14 cellular contexts compared by ENCODE assay signal in genomic region chr1:32828341-32828740, GRCh38. TPM values are rescaled to one million over a fixed set of nuclear protein-coding genes. Genes with fewer than 3 reads are reported as not detected.
DNase-seq lines count a peak whose midpoint lies in the region; ATAC-seq and TF ChIP-seq lines count a peak whose summit lies in the region.
"Had no signal": no experiment of that assay in that cellular context is flagged by ENCODE, and none has a peak within 500 bp of the region (broad histone marks: within the 10 kb centered on the region; RNA-seq: fewer than 3 reads in every experiment).

No MANE protein-coding gene starts in this region.

- H3K36me3 ChIP-seq in A673 (ENCODE audit: insufficient read depth, low read length, poor library complexity, severe bottlenecking) (peaks cover 84% of the 10 kb centered on the region), HEK293 (ENCODE audit: control insufficient read depth in 2 of 2, insufficient read depth in 1 of 2, low read length in 2 of 2) (peaks cover 67 to 85% of the 10 kb centered on the region in 2 experiments), RWPE2 (ENCODE audit: low read depth) (peaks cover 77% of the 10 kb centered on the region)
- H3K36me3 ChIP-seq in CD8-positive, alpha-beta memory T cell (ENCODE audit: insufficient read depth, low read length) = peaks cover 33% of the 10 kb centered on the region

- CTCF ChIA-PET in A673 (lab: Charles Lee) (interaction anchor here (0.6 to 1.5 kb wide), 3 partner anchors 45 to 264 kb away, joined by 3 read pairs; no protein-coding TSS in a partner anchor), HEK293 (lab: Yijun Ruan, JAX) (interaction anchor here (0.9 to 2.5 kb wide), 4 partner anchors 16 to 61 kb away, joined by 3 to 12 read pairs (median 3); no protein-coding TSS in a partner anchor)
- CTCF ChIA-PET in CD8-positive, alpha-beta memory T cell (lab: Charles Lee) = no interaction called here

- H3K4me1 Mint-ChIP-seq in CD8-positive, alpha-beta memory T cell = peaks cover 26 to 66% (median 47%) of the 10 kb centered on the region in 3 donors

- H3K4me1 ChIP-seq in A673 (ENCODE audit: insufficient read depth, low read length, poor library complexity, severe bottlenecking) (no peaks in the 10 kb centered on the region), HEK293 (ENCODE audit: control insufficient read depth, insufficient read depth, low read length) (no peaks in the 10 kb centered on the region), RWPE2 (ENCODE audit: insufficient read depth, poor library complexity, severe bottlenecking) (no peaks in the 10 kb centered on the region)
- H3K4me1 ChIP-seq in CD8-positive, alpha-beta memory T cell (ENCODE audit: insufficient read depth, low read length) = no peaks in the 10 kb centered on the region
- H3K4me1 ChIP-seq: esophagus squamous epithelium had no signal

- intact Hi-C loops in A673 (cut with micrococcal nuclease; ENCODE audit: unreplicated experiment) = no loop called here

- H3K27ac ChIP-seq in A673 (ENCODE audit: low read depth, low read length, poor library complexity, severe bottlenecking) (no peak overlapping the region), HEK293 (ENCODE audit: extremely low read depth, low read depth, low read length) (no peak overlapping the region), RWPE2 (ENCODE audit: poor library complexity, severe bottlenecking) (no peak overlapping the region)
- H3K27ac ChIP-seq in CD8-positive, alpha-beta memory T cell (ENCODE audit: low read depth, low read length) = no peak overlapping the region
- H3K27ac ChIP-seq: esophagus squamous epithelium had no signal

- peaks cover 21 to 82% (median 30%) of the 10 kb centered on the region in 3 donors for H3K36me3 Mint-ChIP-seq in CD8-positive, alpha-beta memory T cell

- H3K4me3 Mint-ChIP-seq in CD8-positive, alpha-beta memory T cell = no peak overlapping the region
- H3K4me3 Mint-ChIP-seq: activated CD4-positive, alpha-beta T cell treated with anti-CD3 and anti-CD28 coated beads, Interleukin-2, amount 10 ng/mL, durations not matched to agents 7 days and 5 days; activated naive CD8-positive, alpha-beta T cell had no signal

- H3K9me3 ChIP-seq in A673 (ENCODE audit: low read depth, low read length, poor library complexity, severe bottlenecking) (no peaks in the 10 kb centered on the region), HEK293 (ENCODE audit: control insufficient read depth, insufficient read depth, low read depth, low read length) (no peaks in the 10 kb centered on the region), RWPE2 (ENCODE audit: severe bottlenecking) (no peaks in the 10 kb centered on the region)
- H3K9me3 ChIP-seq in CD8-positive, alpha-beta memory T cell (ENCODE audit: low read length) = no peaks in the 10 kb centered on the region
- H3K9me3 ChIP-seq: esophagus squamous epithelium, MG63, mucosa of descending colon had no signal

- ATAC-seq in RWPE2 (ENCODE audit: low read depth) (no peak), HG02759 (IDR thresholded peaks at IDR 0.05; ENCODE audit: unreplicated experiment) (no peak), HG03342 (IDR thresholded peaks at IDR 0.05; ENCODE audit: unreplicated experiment) (no peak)
- ATAC-seq: mucosa of descending colon had no signal

- no peak overlapping the region for H3K4me3 ChIP-seq in A673 (ENCODE audit: low read depth, low read length, poor library complexity, severe bottlenecking)
- H3K4me3 ChIP-seq in HEK293 (ENCODE audit: low read depth, low read length) = no peak overlapping the region
- H3K4me3 ChIP-seq in RWPE2 (ENCODE audit: severe bottlenecking) = no peak overlapping the region
- H3K4me3 ChIP-seq in CD8-positive, alpha-beta memory T cell (ENCODE audit: low read length) = no peak overlapping the region
- H3K4me3 ChIP-seq: esophagus squamous epithelium, MG63, mucosa of descending colon had no signal

- H3K27me3 Mint-ChIP-seq in CD8-positive, alpha-beta memory T cell = no peaks in the 10 kb centered on the region
- H3K27me3 Mint-ChIP-seq: activated CD4-positive, alpha-beta T cell treated with anti-CD3 and anti-CD28 coated beads, Interleukin-2, amount 10 ng/mL, durations not matched to agents 7 days and 5 days; activated naive CD8-positive, alpha-beta T cell had no signal

- TF ChIP-seq CTCF in A673 (conservative IDR thresholded peaks at IDR 0.05; ENCODE audit: low read depth, low read length) (peak; percentile 48), HEK293 (tag by site-specific recombination; IDR thresholded peaks at IDR 0.05) (peak; percentile 25; the same call in 1 of the 2 replicates), RWPE2 (IDR thresholded peaks at IDR 0.05; ENCODE audit: poor library complexity, severe bottlenecking) (peak; percentile 10)

- H3K27me3 ChIP-seq in A673 (replicated peaks; ENCODE audit: insufficient read depth, low read depth, low read length, poor library complexity) (no peaks in the 10 kb centered on the region), RWPE2 (ENCODE audit: insufficient read depth, poor library complexity, severe bottlenecking) (no peaks in the 10 kb centered on the region)
- no peaks in the 10 kb centered on the region for H3K27me3 ChIP-seq in CD8-positive, alpha-beta memory T cell (ENCODE audit: insufficient read depth, low read length, poor library complexity, severe bottlenecking)
- H3K27me3 ChIP-seq: esophagus squamous epithelium, MG63 had no signal

- no peak overlapping the region for H3K27ac Mint-ChIP-seq in CD8-positive, alpha-beta memory T cell
- H3K27ac Mint-ChIP-seq: activated CD4-positive, alpha-beta T cell treated with anti-CD3 and anti-CD28 coated beads, Interleukin-2, amount 10 ng/mL, durations not matched to agents 7 days and 5 days had no signal

- BruUV-seq in A673 (replicated peaks; lab: Mats Ljungman, UMichigan) = no TSS peak

- DNase-seq in A673 (ENCODE audit: low spot score) = peak; percentile 45
- DNase-seq in RWPE2 (ENCODE audit: low spot score) = no peak
- peak; percentile 10 for DNase-seq in hepatic stellate cell (ENCODE audit: low spot score)
- no peak for DNase-seq in CD8-positive, alpha-beta memory T cell
- no peak for DNase-seq in globus pallidus (ENCODE audit: low spot score)
- DNase-seq: activated CD4-positive, alpha-beta T cell treated with anti-CD3 and anti-CD28 coated beads, Interleukin-2, amount 10 ng/mL, durations not matched to agents 7 days and 5 days; esophagus squamous epithelium; MG63; mucosa of descending colon; RPMI8226 had no signal

- POLR2A ChIA-PET in A673 (lab: Charles Lee; ENCODE audit: low non-redundant PET) = no interaction called here
- POLR2A ChIA-PET in HEK293 (lab: Yijun Ruan, JAX) = no interaction called here
- POLR2A ChIA-PET in CD8-positive, alpha-beta memory T cell (lab: Charles Lee) = no interaction called here

- no peaks in the 10 kb centered on the region for H3K9me3 Mint-ChIP-seq in CD8-positive, alpha-beta memory T cell
- H3K9me3 Mint-ChIP-seq: activated CD4-positive, alpha-beta T cell treated with anti-CD3 and anti-CD28 coated beads, Interleukin-2, amount 10 ng/mL, durations not matched to agents 7 days and 5 days had no signal

TF ChIP-seq in HEK293, 187 proteins besides CTCF, POLR2A, EP300 and RAD21 (continues in another document):
- TF ChIP-seq SP2 (tag by site-specific recombination; IDR thresholded peaks at IDR 0.05) = no peak
- TF ChIP-seq ZNF175 (tag by site-specific recombination; IDR thresholded peaks at IDR 0.05) = no peak
- TF ChIP-seq SETDB1 (IDR thresholded peaks at IDR 0.05; ENCODE audit: insufficient read length, low read length) = no peak
- no peak for TF ChIP-seq ZNF121 (tag by site-specific recombination; IDR thresholded peaks at IDR 0.05)
- no peak for TF ChIP-seq ZNF140 (tag by site-specific recombination; IDR thresholded peaks at IDR 0.05)
- no peak for TF ChIP-seq SP3 (tag by site-specific recombination; IDR thresholded peaks at IDR 0.05)
- no peak for TF ChIP-seq ZNF626 (tag by site-specific recombination; IDR thresholded peaks at IDR 0.05)
- no peak for TF ChIP-seq ZNF670 (tag by site-specific recombination; IDR thresholded peaks at IDR 0.05; ENCODE audit: low read depth)
- TF ChIP-seq RBAK (tag by site-specific recombination; IDR thresholded peaks at IDR 0.05) = no peak
- TF ChIP-seq ZNF280D (tag by site-specific recombination; IDR thresholded peaks at IDR 0.05) = no peak
- TF ChIP-seq ZNF394 (tag by site-specific recombination; IDR thresholded peaks at IDR 0.05; ENCODE audit: borderline replicate concordance) = no peak
- TF ChIP-seq ZNF391 (tag by site-specific recombination; IDR thresholded peaks at IDR 0.05; ENCODE audit: borderline replicate concordance, low read depth) = no peak
- TF ChIP-seq ZNF776 (tag by site-specific recombination; IDR thresholded peaks at IDR 0.05; ENCODE audit: borderline replicate concordance) = no peak
- no peak for TF ChIP-seq ZNF155 (tag by site-specific recombination; IDR thresholded peaks at IDR 0.05)

RNA-seq across cellular contexts. Expression of gene S100PBP, which starts 10.9 kb away (rescaled TPM):
- total RNA-seq in A673 (2021) = 66.1 and 69.3 TPM in 2 replicates
- total RNA-seq in CD8-positive, alpha-beta memory T cell = 10 to 100 TPM; 28.6 to 30.6 TPM
- 17.3 TPM for polyA plus RNA-seq in CD8-positive, alpha-beta memory T cell

RNA-seq across cellular contexts. Expression of gene YARS1, which starts 11.2 kb away (rescaled TPM):
- 262 and 299 TPM in 2 replicates for total RNA-seq in A673 (2021)
- total RNA-seq in CD8-positive, alpha-beta memory T cell = 100 to 1,000 TPM; 205 to 219 TPM
- 131 TPM for polyA plus RNA-seq in CD8-positive, alpha-beta memory T cell

RNA-seq across cellular contexts. Expression of gene FNDC5, which starts 42.4 kb away (rescaled TPM):
- total RNA-seq in A673 (2021) = 1.2 and 1.3 TPM in 2 replicates
- not detected for total RNA-seq in CD8-positive, alpha-beta memory T cell
- polyA plus RNA-seq in CD8-positive, alpha-beta memory T cell = 0.77 TPM
- total RNA-seq: activated CD4-positive, alpha-beta T cell treated with anti-CD3 and anti-CD28 coated beads, Interleukin-2, amount 10 ng/mL, durations not matched to agents 7 days and 5 days had no signal

RNA-seq across cellular contexts. Expression of gene HPCA, which starts 58.0 kb away (rescaled TPM):
- 0.69 and 0.98 TPM in 2 replicates for total RNA-seq in A673 (2021)
- not detected for total RNA-seq in CD8-positive, alpha-beta memory T cell
- not detected for polyA plus RNA-seq in CD8-positive, alpha-beta memory T cell
- total RNA-seq: activated CD4-positive, alpha-beta T cell treated with anti-CD3 and anti-CD28 coated beads, Interleukin-2, amount 10 ng/mL, durations not matched to agents 7 days and 5 days; esophagus squamous epithelium had no signal

Comparison
In these comparisons a context has a peak if more than half of its experiments do, and no peak if none do; other contexts are left out.
1. DNase-seq: peak in A673 (single experiment) and hepatic stellate cell (single experiment); none in RWPE2 (single experiment), CD8-positive, alpha-beta memory T cell (0 of 5) and globus pallidus (single experiment).
2. Peak in every context shown above with its lines, with median percentiles within 50 percentile points of each other: CTCF ChIP-seq.